In genomic region chr7:2299131-2299829, GRCh38 we compare ENCODE assay signal across 8 cellular contexts. TPM values are rescaled to one million over a fixed set of nuclear protein-coding genes. Genes with fewer than 3 reads are reported as not detected.
DNase-seq lines count a peak whose midpoint lies in the region; ATAC-seq and TF ChIP-seq lines count a peak whose summit lies in the region.

No MANE protein-coding gene starts in this region.

- TF ChIP-seq CTCF in CD14-positive monocyte (IDR thresholded peaks at IDR 0.05), result no peak
- TF ChIP-seq CTCF in foreskin fibroblast (IDR thresholded peaks at IDR 0.05; ENCODE audit: low read depth, low read length), result no peak

- intact Hi-C loops in CD14-positive monocyte (cut with micrococcal nuclease), result no loop called here

- peak; percentile 55 for ATAC-seq in GM19438 (IDR thresholded peaks at IDR 0.05; ENCODE audit: low read depth, unreplicated experiment)
- peak; percentile 92 for ATAC-seq in stimulated activated effector memory CD8-positive, alpha-beta T cell treated with anti-CD3 and anti-CD28 coated beads, Interleukin-12 subunit alpha, Interleukin-12 subunit beta, amount 100 ng/mL, for 72 hours

- peaks cover 0 to 11% of the 10 kb centered on the region in 2 donors for H3K36me3 Mint-ChIP-seq in CD14-positive monocyte
- no peaks in the 10 kb centered on the region for H3K36me3 Mint-ChIP-seq in stimulated activated effector memory CD8-positive, alpha-beta T cell treated with anti-CD3 and anti-CD28 coated beads, Interleukin-12 subunit alpha, Interleukin-12 subunit beta, amount 100 ng/mL, for 72 hours

- H3K9me3 Mint-ChIP-seq in CD14-positive monocyte, result peaks cover 0 to 2% (median 0%) of the 10 kb centered on the region in 7 donors
- no peaks in the 10 kb centered on the region for H3K9me3 Mint-ChIP-seq in stimulated activated effector memory CD8-positive, alpha-beta T cell treated with anti-CD3 and anti-CD28 coated beads, Interleukin-12 subunit alpha, Interleukin-12 subunit beta, amount 100 ng/mL, for 72 hours

- peaks cover 0 to 1% (median 0%) of the 10 kb centered on the region in 3 donors for H3K27me3 Mint-ChIP-seq in CD14-positive monocyte (ENCODE audit: low read depth in 3 of 3)

- H3K4me3 ChIP-seq in foreskin fibroblast (ENCODE audit: low read depth in 1 of 2, low read length in 2 of 2), result peak overlapping the region; percentile 2 to 36

- peaks cover 30% of the 10 kb centered on the region for H3K4me1 Mint-ChIP-seq in CD14-positive monocyte
- peaks cover 24% of the 10 kb centered on the region for H3K4me1 Mint-ChIP-seq in stimulated activated effector memory CD8-positive, alpha-beta T cell treated with anti-CD3 and anti-CD28 coated beads, Interleukin-12 subunit alpha, Interleukin-12 subunit beta, amount 100 ng/mL, for 72 hours

- DNase-seq in CD14-positive monocyte (ENCODE audit: low spot score) (no peak), NAMALWA (ENCODE audit: low spot score) (peak; percentile 51), foreskin fibroblast (peak; percentile 90 to 91), DMS 273 treated with DMSO at 0.1 percent for 48 hours (lab: John Stamatoyannopoulos, UW) (no peak), cortex of kidney (lab: John Stamatoyannopoulos, UW) (no peak), RKO (ENCODE audit: low spot score) (no peak)
- DNase-seq in stimulated activated effector memory CD8-positive, alpha-beta T cell treated with anti-CD3 and anti-CD28 coated beads, Interleukin-12 subunit alpha, Interleukin-12 subunit beta, amount 100 ng/mL, for 72 hours (ENCODE audit: low spot score in 2 of 2), result no peak

- H3K4me3 Mint-ChIP-seq in CD14-positive monocyte, result peak overlapping the region in 1 of 2 donors; percentile 76
- H3K4me3 Mint-ChIP-seq in stimulated activated effector memory CD8-positive, alpha-beta T cell treated with anti-CD3 and anti-CD28 coated beads, Interleukin-12 subunit alpha, Interleukin-12 subunit beta, amount 100 ng/mL, for 72 hours, result peak overlapping the region; percentile 30

- peak overlapping the region in 6 of 7 donors; percentile 11 to 73 (median 64) for H3K27ac Mint-ChIP-seq in CD14-positive monocyte
- H3K27ac Mint-ChIP-seq in stimulated activated effector memory CD8-positive, alpha-beta T cell treated with anti-CD3 and anti-CD28 coated beads, Interleukin-12 subunit alpha, Interleukin-12 subunit beta, amount 100 ng/mL, for 72 hours, result peak overlapping the region; percentile 50

RNA-seq across cellular contexts. Expression of gene SNX8, which starts 15.0 kb away (rescaled TPM):
- 10 to 100 TPM; 41.9 to 43.7 TPM for polyA plus RNA-seq in CD14-positive monocyte

RNA-seq across cellular contexts. Expression of gene EIF3B, which starts 55.3 kb away (rescaled TPM):
- 10 to 100 TPM; 46.0 to 69.2 TPM for polyA plus RNA-seq in CD14-positive monocyte

RNA-seq across cellular contexts. Expression of gene NUDT1, which starts 57.3 kb away (rescaled TPM):
- polyA plus RNA-seq in CD14-positive monocyte, result 10 to 100 TPM; 40.8 to 42.6 TPM

RNA-seq across cellular contexts. Expression of gene MRM2, which starts 57.3 kb away (rescaled TPM):
- 10 to 100 TPM; 26.7 to 32.5 TPM for polyA plus RNA-seq in CD14-positive monocyte

Comparison
In these comparisons a context has a peak if more than half of its experiments do, and no peak if none do; other contexts are left out.
1. DNase-seq: peak in NAMALWA (single experiment) and foreskin fibroblast (2 of 2); none in CD14-positive monocyte (single experiment), stimulated activated effector memory CD8-positive, alpha-beta T cell treated with anti-CD3 and anti-CD28 coated beads, Interleukin-12 subunit alpha, Interleukin-12 subunit beta, amount 100 ng/mL, for 72 hours (0 of 2), DMS 273 treated with DMSO at 0.1 percent for 48 hours (single experiment), cortex of kidney (single experiment) and RKO (single experiment).